Comparison of ENCODE assay signal across 14 cellular contexts in the genomic region with DNA sequence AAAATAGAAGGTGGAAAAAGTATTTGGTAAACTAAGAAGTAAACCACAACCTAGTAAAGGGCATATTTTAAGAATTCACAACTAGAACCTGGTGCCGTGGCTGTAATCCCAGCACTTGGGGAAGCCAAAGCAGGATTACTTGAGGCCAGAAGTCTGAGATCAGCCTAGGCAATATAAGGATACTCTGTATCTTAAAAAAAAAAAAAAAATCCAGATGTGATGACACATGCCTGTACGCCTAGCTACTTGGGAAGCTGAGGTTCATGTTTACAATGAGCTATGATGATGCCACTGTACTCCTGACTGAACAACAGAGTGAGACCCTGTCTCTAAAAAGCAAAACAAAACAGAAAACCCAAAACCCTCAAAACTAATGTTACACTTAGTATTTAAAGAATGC.
"Had no signal": no experiment of that assay in that cellular context is flagged by ENCODE, and none has a peak within 500 bp of the region (broad histone marks: within the 10 kb centered on the region; RNA-seq: fewer than 3 reads in every experiment).

No MANE protein-coding gene starts in this region.

- H3K27ac Mint-ChIP-seq: activated CD4-positive, alpha-beta memory T cell treated with anti-CD3 and anti-CD28 coated beads for 36 hours; activated naive CD8-positive, alpha-beta T cell treated with anti-CD3 and anti-CD28 coated beads, Interleukin-2, amount 10 ng/mL, durations not matched to agents 7 days and 5 days; activated T-cell treated with anti-CD3 and anti-CD28 coated beads, Interleukin-2, amount 50 U/mL, for 72 hours; effector memory CD8-positive, alpha-beta T cell; memory B cell; nephron had no signal

- H3K4me1 ChIP-seq: ascending aorta, foreskin keratinocyte, left ventricle myocardium inferior, psoas muscle had no signal

- H3K36me3 ChIP-seq: left ventricle myocardium inferior had no signal

- H3K27me3 ChIP-seq: ascending aorta, foreskin keratinocyte had no signal

- H3K4me3 ChIP-seq: ascending aorta, left ventricle myocardium inferior, psoas muscle had no signal

- H3K27ac ChIP-seq: ascending aorta, foreskin keratinocyte, left ventricle myocardium inferior, psoas muscle had no signal

- DNase-seq: activated CD4-positive, alpha-beta memory T cell treated with anti-CD3 and anti-CD28 coated beads for 36 hours; activated naive CD8-positive, alpha-beta T cell treated with anti-CD3 and anti-CD28 coated beads, Interleukin-2, amount 10 ng/mL, durations not matched to agents 7 days and 5 days; activated T-cell treated with anti-CD3 and anti-CD28 coated beads, Interleukin-2, amount 50 U/mL, for 72 hours; central memory CD4-positive, alpha-beta T cell; effector memory CD8-positive, alpha-beta T cell; foreskin keratinocyte; left ventricle myocardium inferior; psoas muscle; stimulated activated CD4-positive, alpha-beta T cell treated with anti-CD3 and anti-CD28 coated beads, Interleukin-2, amount 100 ng/mL, for 24 hours; stimulated activated naive CD4-positive, alpha-beta T cell; T-helper 2 cell had no signal

- H3K9me3 Mint-ChIP-seq: effector memory CD8-positive, alpha-beta T cell had no signal

- H3K27me3 Mint-ChIP-seq: activated CD4-positive, alpha-beta memory T cell treated with anti-CD3 and anti-CD28 coated beads for 36 hours; activated naive CD8-positive, alpha-beta T cell treated with anti-CD3 and anti-CD28 coated beads, Interleukin-2, amount 10 ng/mL, durations not matched to agents 7 days and 5 days; effector memory CD8-positive, alpha-beta T cell; memory B cell had no signal

- H3K4me1 Mint-ChIP-seq: activated naive CD8-positive, alpha-beta T cell treated with anti-CD3 and anti-CD28 coated beads, Interleukin-2, amount 10 ng/mL, durations not matched to agents 7 days and 5 days; memory B cell; nephron had no signal

- H3K9me3 ChIP-seq: ascending aorta, left ventricle myocardium inferior, psoas muscle had no signal

- H3K4me3 Mint-ChIP-seq: activated CD4-positive, alpha-beta memory T cell treated with anti-CD3 and anti-CD28 coated beads for 36 hours; activated naive CD8-positive, alpha-beta T cell treated with anti-CD3 and anti-CD28 coated beads, Interleukin-2, amount 10 ng/mL, durations not matched to agents 7 days and 5 days; activated T-cell treated with anti-CD3 and anti-CD28 coated beads, Interleukin-2, amount 50 U/mL, for 72 hours; effector memory CD8-positive, alpha-beta T cell; memory B cell; nephron had no signal
